ENCODE assay signal across 25 cellular contexts in genomic region chr7:33666526-33666925, GRCh38.
"Had no signal": no experiment of that assay in that cellular context is flagged by ENCODE, and none has a peak within 500 bp of the region (broad histone marks: within the 10 kb centered on the region; RNA-seq: fewer than 3 reads in every experiment).

No MANE protein-coding gene starts in this region.

- H3K4me1 ChIP-seq: tibial artery had no signal

- H3K9me3 ChIP-seq: tibial artery had no signal

- H3K27ac ChIP-seq: tibial artery, VCaP had no signal

- H3K36me3 ChIP-seq: tibial artery had no signal

- ATAC-seq: activated naive CD8-positive, alpha-beta T cell treated with anti-CD3 and anti-CD28 coated beads, Interleukin-2, amount 50 U/mL, for 24 hours; left lobe of liver had no signal

- DNase-seq: activated CD4-positive, alpha-beta T cell treated with anti-CD3 and anti-CD28 coated beads, Interleukin-2, amount 50 U/mL, for 1 hour; activated CD4-positive, CD25-positive, alpha-beta regulatory T cell treated with anti-CD3 and anti-CD28 coated beads, Interleukin-2, amount 50 U/mL, for 72 hours; activated CD8-positive, alpha-beta memory T cell treated with anti-CD3 and anti-CD28 coated beads for 24 hours; activated CD8-positive, alpha-beta memory T cell treated with anti-CD3 and anti-CD28 coated beads, Interleukin-2, amount 50 U/mL, for 48 hours; activated effector memory CD4-positive, alpha-beta T cell treated with Interleukin-2 at 50 U/mL for 16 hours; activated naive CD4-positive, alpha-beta T cell treated with anti-CD3 and anti-CD28 coated beads, Interleukin-2, amount 10 ng/mL, durations not matched to agents 7 days and 5 days; activated naive CD8-positive, alpha-beta T cell treated with anti-CD3 and anti-CD28 coated beads, Interleukin-2, amount 50 U/mL, for 24 hours; activated T-cell treated with anti-CD3 and anti-CD28 coated beads, Interleukin-2, amount 50 U/mL, for 48 hours; anterior cingulate cortex; cerebellar nuclear complex; effector CD8-positive, alpha-beta T cell; glutamatergic neuron; hypothalamus; islet precursor cell; nephron progenitor cell; nucleus accumbens; stimulated activated CD4-positive, alpha-beta T cell treated with anti-CD3 and anti-CD28 coated beads, Interleukin-12 subunit alpha, Interleukin-12 subunit beta, amount 100 ng/mL, for 4 hours; stimulated activated CD4-positive, alpha-beta T cell treated with anti-CD3 and anti-CD28 coated beads, Interleukin-1b, Interleukin-23, amount 100 ng/mL, for 48 hours; stimulated activated CD8-positive, alpha-beta memory T cell treated with anti-CD3 and anti-CD28 coated beads, Interleukin-4, amount 100 ng/mL, for 48 hours; stimulated activated naive CD4-positive, alpha-beta T cell treated with Interleukin-2 at 50 U/mL for 16 hours; substantia nigra; tibial artery had no signal

- H3K27me3 ChIP-seq: tibial artery had no signal

- H3K4me3 ChIP-seq: lung, tibial artery had no signal
